Comparison of ENCODE assay signal across 1 cellular context in the genomic region with DNA sequence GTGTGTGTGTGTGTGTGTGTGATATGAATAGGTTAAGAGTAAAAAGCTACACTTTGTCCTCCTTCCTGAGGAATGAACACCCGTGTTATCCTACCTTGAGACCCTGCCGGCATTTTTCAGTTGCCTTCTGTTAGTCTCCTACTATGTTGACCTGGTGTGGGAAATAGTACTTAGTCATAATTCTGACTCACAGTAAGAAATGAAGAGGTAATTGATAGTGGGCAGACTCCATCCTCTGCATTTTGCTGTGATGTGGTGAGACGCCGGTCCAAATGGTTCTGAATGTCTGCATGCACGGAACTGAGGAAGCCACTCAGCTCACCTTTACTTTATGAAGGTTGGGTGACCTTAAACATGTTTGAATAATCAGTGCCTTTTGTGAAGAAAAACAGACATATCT.
TF ChIP-seq lines count a peak whose summit lies in the region.

No MANE protein-coding gene starts in this region.

TF ChIP-seq in WTC11, 78 proteins besides CTCF, POLR2A, EP300 and RAD21:
- TF ChIP-seq, protein P1, sequence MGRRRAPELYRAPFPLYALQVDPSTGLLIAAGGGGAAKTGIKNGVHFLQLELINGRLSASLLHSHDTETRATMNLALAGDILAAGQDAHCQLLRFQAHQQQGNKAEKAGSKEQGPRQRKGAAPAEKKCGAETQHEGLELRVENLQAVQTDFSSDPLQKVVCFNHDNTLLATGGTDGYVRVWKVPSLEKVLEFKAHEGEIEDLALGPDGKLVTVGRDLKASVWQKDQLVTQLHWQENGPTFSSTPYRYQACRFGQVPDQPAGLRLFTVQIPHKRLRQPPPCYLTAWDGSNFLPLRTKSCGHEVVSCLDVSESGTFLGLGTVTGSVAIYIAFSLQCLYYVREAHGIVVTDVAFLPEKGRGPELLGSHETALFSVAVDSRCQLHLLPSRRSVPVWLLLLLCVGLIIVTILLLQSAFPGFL (CRISPR knock-in tag; IDR thresholded peaks at IDR 0.05; ENCODE audit: borderline replicate concordance) = no peak
